26 cellular contexts compared by ENCODE assay signal in genomic region chr6:91754691-91755090, GRCh38.
"Had no signal": no experiment of that assay in that cellular context is flagged by ENCODE, and none has a peak within 500 bp of the region (broad histone marks: within the 10 kb centered on the region; RNA-seq: fewer than 3 reads in every experiment).

No MANE protein-coding gene starts in this region.

- ATAC-seq: activated naive CD4-positive, alpha-beta T cell treated with anti-CD3 and anti-CD28 coated beads, Interleukin-2, amount 50 U/mL, for 72 hours; activated naive CD8-positive, alpha-beta T cell treated with anti-CD3 and anti-CD28 coated beads, Interleukin-2, amount 50 U/mL, for 24 hours; activated T-cell treated with anti-CD3 and anti-CD28 coated beads, Interleukin-2, amount 50 U/mL, for 4 hours; activated T-cell treated with anti-CD3 and anti-CD28 coated beads, Interleukin-2, amount 50 U/mL, for 72 hours; activated T-helper 17 cell treated with anti-CD3 and anti-CD28 coated beads, Interleukin-2, amount 50 U/mL, for 72 hours; body of pancreas had no signal

- DNase-seq: activated effector memory CD4-positive, alpha-beta T cell treated with anti-CD3 and anti-CD28 coated beads, Interleukin-2, amount 50 U/mL, for 16 hours; activated effector memory CD4-positive, alpha-beta T cell treated with Interleukin-2 at 50 U/mL for 16 hours; activated gamma-delta T cell; activated gamma-delta T cell treated with Interleukin-2 at 50 U/mL for 16 hours; activated naive CD4-positive, alpha-beta T cell; activated naive CD4-positive, alpha-beta T cell treated with anti-CD3 and anti-CD28 coated beads for 36 hours; activated naive CD4-positive, alpha-beta T cell treated with anti-CD3 and anti-CD28 coated beads, Interleukin-2, amount 10 ng/mL, durations not matched to agents 7 days and 5 days; activated naive CD4-positive, alpha-beta T cell treated with anti-CD3 and anti-CD28 coated beads, Interleukin-2, amount 50 U/mL, for 16 hours; activated naive CD4-positive, alpha-beta T cell treated with Interleukin-2 at 50 U/mL for 16 hours; activated naive CD8-positive, alpha-beta T cell treated with anti-CD3 and anti-CD28 coated beads for 36 hours; activated naive CD8-positive, alpha-beta T cell treated with anti-CD3 and anti-CD28 coated beads, Interleukin-2, amount 10 ng/mL, durations not matched to agents 7 days and 5 days; activated naive CD8-positive, alpha-beta T cell treated with anti-CD3 and anti-CD28 coated beads, Interleukin-2, amount 50 U/mL, for 24 hours; activated T-cell treated with anti-CD3 and anti-CD28 coated beads, Interleukin-2, amount 50 U/mL, for 24 hours; activated T-cell treated with anti-CD3 and anti-CD28 coated beads, Interleukin-2, amount 50 U/mL, for 4 hours; activated T-cell treated with anti-CD3 and anti-CD28 coated beads, Interleukin-2, amount 50 U/mL, for 48 hours; activated T-cell treated with anti-CD3 and anti-CD28 coated beads, Interleukin-2, amount 50 U/mL, for 72 hours; adrenal gland; amniotic stem cell; anterior cingulate cortex; aorta; body of pancreas; brain microvascular endothelial cell; central memory CD4-positive, alpha-beta T cell; cerebellar nuclear complex had no signal
